Comparison of ENCODE assay signal across 26 cellular contexts in the genomic region with DNA sequence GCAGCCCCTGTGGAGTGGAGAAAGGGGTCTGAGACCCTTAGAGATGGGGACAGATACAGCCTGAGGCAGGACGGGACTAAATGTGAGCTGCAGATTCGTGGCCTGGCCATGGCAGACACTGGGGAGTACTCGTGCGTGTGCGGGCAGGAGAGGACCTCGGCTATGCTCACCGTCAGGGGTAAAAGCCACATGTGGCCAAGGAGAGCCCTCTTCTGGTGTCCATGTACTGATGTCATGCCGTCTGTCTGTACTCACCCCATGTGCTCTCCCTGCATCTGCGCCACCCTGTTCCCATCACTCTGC.
"Had no signal": no experiment of that assay in that cellular context is flagged by ENCODE, and none has a peak within 500 bp of the region (broad histone marks: within the 10 kb centered on the region; RNA-seq: fewer than 3 reads in every experiment).

No MANE protein-coding gene starts in this region.

- H3K27ac ChIP-seq: brain microvascular endothelial cell, esophagus muscularis mucosa, SK-N-MC, skin epidermis, vagina had no signal

- H3K9me3 ChIP-seq: vagina had no signal

- H3K27me3 ChIP-seq: brain microvascular endothelial cell, esophagus muscularis mucosa, vagina had no signal

- H3K4me3 ChIP-seq: esophagus muscularis mucosa, SK-N-MC, skin epidermis, vagina had no signal

- DNase-seq: activated CD4-positive, alpha-beta memory T cell treated with anti-CD3 and anti-CD28 coated beads, Interleukin-2, amount 10 ng/mL, durations not matched to agents 7 days and 5 days; activated CD4-positive, alpha-beta T cell treated with anti-CD3 and anti-CD28 coated beads, Interleukin-2, amount 10 ng/mL, durations not matched to agents 7 days and 5 days; activated CD4-positive, CD25-positive, alpha-beta regulatory T cell treated with anti-CD3 and anti-CD28 coated beads, Interleukin-2, amount 50 U/mL, for 72 hours; activated effector memory CD4-positive, alpha-beta T cell treated with Interleukin-2 at 50 U/mL for 16 hours; activated naive CD4-positive, alpha-beta T cell treated with Interleukin-2 at 50 U/mL for 16 hours; activated naive CD8-positive, alpha-beta T cell treated with anti-CD3 and anti-CD28 coated beads, Interleukin-2, amount 10 ng/mL, durations not matched to agents 7 days and 5 days; activated T-cell treated with anti-CD3 and anti-CD28 coated beads, Interleukin-2, amount 50 U/mL, for 4 hours; brain microvascular endothelial cell; caudate nucleus; endodermal cell; foreskin melanocyte; naive B cell; stimulated activated CD4-positive, alpha-beta T cell treated with anti-CD3 and anti-CD28 coated beads, Interleukin-4, amount 100 ng/mL, for 24 hours; stimulated activated naive CD8-positive, alpha-beta T cell treated with anti-CD3 and anti-CD28 coated beads, Interleukin-15, amount 100 ng/mL, for 72 hours; substantia nigra; SW 1271; T1000 had no signal

- H3K4me1 ChIP-seq: esophagus muscularis mucosa, vagina had no signal

- H3K4me3 Mint-ChIP-seq: activated CD4-positive, alpha-beta memory T cell treated with anti-CD3 and anti-CD28 coated beads, Interleukin-2, amount 10 ng/mL, durations not matched to agents 7 days and 5 days; activated CD4-positive, alpha-beta T cell treated with anti-CD3 and anti-CD28 coated beads, Interleukin-2, amount 10 ng/mL, durations not matched to agents 7 days and 5 days; activated naive CD8-positive, alpha-beta T cell treated with anti-CD3 and anti-CD28 coated beads, Interleukin-2, amount 10 ng/mL, durations not matched to agents 7 days and 5 days; activated T-cell treated with anti-CD3 and anti-CD28 coated beads, Interleukin-2, amount 50 U/mL, for 4 hours; endodermal cell; mesothelial cell of epicardium; naive B cell; stimulated activated memory B cell treated with anti-CD40 and anti-IgM and Interleukin-4, amounts not matched to agents 10 μg/mL and 1 μg/mL and 100 μg/mL, for 72 hours; stimulated activated naive CD8-positive, alpha-beta T cell treated with anti-CD3 and anti-CD28 coated beads, Interleukin-15, amount 100 ng/mL, for 72 hours; T-helper 1 cell treated with Interleukin-12 subunit alpha and Interleukin-12 subunit beta and Interleukin-4 antibody, amounts not matched to agents 30 μg/mL and 1 μg/mL, for 36 hours; type B pancreatic cell had no signal

- H3K27me3 Mint-ChIP-seq: activated CD4-positive, alpha-beta memory T cell treated with anti-CD3 and anti-CD28 coated beads, Interleukin-2, amount 10 ng/mL, durations not matched to agents 7 days and 5 days; activated CD4-positive, alpha-beta T cell treated with anti-CD3 and anti-CD28 coated beads, Interleukin-2, amount 10 ng/mL, durations not matched to agents 7 days and 5 days; activated naive CD8-positive, alpha-beta T cell treated with anti-CD3 and anti-CD28 coated beads, Interleukin-2, amount 10 ng/mL, durations not matched to agents 7 days and 5 days; naive B cell; stimulated activated memory B cell treated with anti-CD40 and anti-IgM and Interleukin-4, amounts not matched to agents 10 μg/mL and 1 μg/mL and 100 μg/mL, for 72 hours; stimulated activated naive CD8-positive, alpha-beta T cell treated with anti-CD3 and anti-CD28 coated beads, Interleukin-15, amount 100 ng/mL, for 72 hours; type B pancreatic cell had no signal

- H3K4me1 Mint-ChIP-seq: activated CD4-positive, alpha-beta memory T cell treated with anti-CD3 and anti-CD28 coated beads, Interleukin-2, amount 10 ng/mL, durations not matched to agents 7 days and 5 days; endodermal cell; mesothelial cell of epicardium; naive B cell; stimulated activated memory B cell treated with anti-CD40 and anti-IgM and Interleukin-4, amounts not matched to agents 10 μg/mL and 1 μg/mL and 100 μg/mL, for 72 hours had no signal

- H3K27ac Mint-ChIP-seq: activated CD4-positive, alpha-beta memory T cell treated with anti-CD3 and anti-CD28 coated beads, Interleukin-2, amount 10 ng/mL, durations not matched to agents 7 days and 5 days; activated CD4-positive, alpha-beta T cell treated with anti-CD3 and anti-CD28 coated beads, Interleukin-2, amount 10 ng/mL, durations not matched to agents 7 days and 5 days; activated naive CD8-positive, alpha-beta T cell treated with anti-CD3 and anti-CD28 coated beads, Interleukin-2, amount 10 ng/mL, durations not matched to agents 7 days and 5 days; endodermal cell; mesothelial cell of epicardium; stimulated activated memory B cell treated with anti-CD40 and anti-IgM and Interleukin-4, amounts not matched to agents 10 μg/mL and 1 μg/mL and 100 μg/mL, for 72 hours; T-helper 1 cell treated with Interleukin-12 subunit alpha and Interleukin-12 subunit beta and Interleukin-4 antibody, amounts not matched to agents 30 μg/mL and 1 μg/mL, for 36 hours; type B pancreatic cell had no signal

- H3K36me3 ChIP-seq: brain microvascular endothelial cell had no signal

- ATAC-seq: activated T-cell treated with anti-CD3 and anti-CD28 coated beads, Interleukin-2, amount 50 U/mL, for 4 hours; sciatic nerve; stimulated activated memory B cell treated with anti-CD40 and anti-IgM and Interleukin-4, amounts not matched to agents 10 μg/mL and 1 μg/mL and 100 μg/mL, for 72 hours had no signal
